Comparison of ENCODE assay signal across 13 cellular contexts in genomic region chr1:171160181-171160580, GRCh38. TPM values are rescaled to one million over a fixed set of nuclear protein-coding genes. Genes with fewer than 3 reads are reported as not detected.
A peak's percentile ranks its signal among the peaks of the same experiment; 100 is the strongest.
DNase-seq lines count a peak whose midpoint lies in the region; ATAC-seq, FAIRE-seq and TF ChIP-seq lines count a peak whose summit lies in the region.
"Had no signal": no experiment of that assay in that cellular context is flagged by ENCODE, and none has a peak within 500 bp of the region (broad histone marks: within the 10 kb centered on the region; RNA-seq: fewer than 3 reads in every experiment).

No MANE protein-coding gene starts in this region.

- H4K20me1 ChIP-seq in GM12878 (ENCODE audit: control insufficient read depth, insufficient read depth), result no peaks in the 10 kb centered on the region

- no peak overlapping the region for H3K4me2 ChIP-seq in GM12878 (ENCODE audit: control insufficient read depth, insufficient read depth)

- no peak overlapping the region for H2AFZ ChIP-seq in GM12878 (ENCODE audit: control insufficient read depth, low read depth, low read length)

- H3K9me3 ChIP-seq in GM12878 (replicated peaks; ENCODE audit: control insufficient read depth, insufficient read depth, low read length), result no peaks in the 10 kb centered on the region
- no peaks in the 10 kb centered on the region for H3K9me3 ChIP-seq in right lobe of liver

- no peak for TF ChIP-seq RAD21 in GM12878 (IDR thresholded peaks at IDR 0.05; ENCODE audit: insufficient read depth, low read depth, low read length)

- RAD21 ChIA-PET in GM12878 (lab: Charles Lee; ENCODE audit: unreplicated experiment), result no interaction called here

- 5% methylated on average over 2 of the region's 2 CpGs for WGBS in GM12878 (ENCODE audit: insufficient coverage, insufficient replicate concordance, low lambda C conversion rate, missing lambda C conversion rate)
- WGBS in right lobe of liver (ENCODE audit: insufficient coverage, low coverage, low lambda C conversion rate, missing lambda C conversion rate), result 12% methylated on average over 2 of the region's 2 CpGs

- no peak for FAIRE-seq in GM12878 (lab: Jason Lieb, UNC)

- no peak for TF ChIP-seq CTCF in GM12878 (IDR thresholded peaks at IDR 0.05 in 2 of 3, conservative IDR thresholded peaks at IDR 0.05 in 1 of 3; ENCODE audit: control insufficient read depth in 2 of 3, extremely low read depth in 1 of 3, insufficient read depth in 1 of 3, low read depth in 3 of 3, low read length in 3 of 3)
- no peak for TF ChIP-seq CTCF in right lobe of liver (IDR thresholded peaks at IDR 0.05)

- ATAC-seq in GM21423 (IDR thresholded peaks at IDR 0.05; ENCODE audit: unreplicated experiment), result peak; percentile 74
- ATAC-seq in GM12878, result no peak
- peak; percentile 67 to 75 (median 72) for ATAC-seq in right lobe of liver
- ATAC-seq in GM21447 (IDR thresholded peaks at IDR 0.05; ENCODE audit: unreplicated experiment), result no peak
- ATAC-seq in HG02588 (IDR thresholded peaks at IDR 0.05; ENCODE audit: unreplicated experiment), result no peak
- ATAC-seq: Panc1 had no signal

- H3K79me2 ChIP-seq in GM12878 (ENCODE audit: control insufficient read depth, insufficient read depth, low read length), result no peaks in the 10 kb centered on the region

- TF ChIP-seq POLR2A in GM12878 (IDR thresholded peaks at IDR 0.05; ENCODE audit: low read depth, low read length) (no peak), right lobe of liver (IDR thresholded peaks at IDR 0.05) (no peak)

- intact Hi-C loops in GM12878 (cut with micrococcal nuclease; ENCODE audit: unreplicated experiment) (no loop called here), right lobe of liver (cut with DNase I) (no loop called here)

- SMC1A ChIA-PET in GM12878 (lab: Charles Lee; ENCODE audit: uncharacterized antibody, unreplicated experiment), result no interaction called here

- H3K9ac ChIP-seq in GM12878 (ENCODE audit: control insufficient read depth, insufficient read depth, low read length), result no peak overlapping the region

- no peak for TF ChIP-seq EP300 in GM12878 (IDR thresholded peaks at IDR 0.05; ENCODE audit: borderline replicate concordance in 1 of 2, control insufficient read depth in 1 of 2, low read depth in 2 of 2, low read length in 2 of 2)

- H3K36me3 ChIP-seq in GM12878 (ENCODE audit: control insufficient read depth in 2 of 2, insufficient read depth in 2 of 2, low read length in 1 of 2) (no peaks in the 10 kb centered on the region), right lobe of liver (no peaks in the 10 kb centered on the region)

- no TSS peak for BruUV-seq in GM12878 (replicated peaks; lab: Mats Ljungman, UMichigan)

- H3K27ac ChIP-seq in GM12878 (ENCODE audit: control insufficient read depth, insufficient read depth) (no peak overlapping the region), right lobe of liver (peak overlapping the region; percentile 77 to 88 (median 84))

- in situ Hi-C loops in GM12878 (cut with MboI), result no loop called here

- H3K27me3 ChIP-seq in GM12878 (replicated peaks in 1 of 2; ENCODE audit: control insufficient read depth in 2 of 2, insufficient read depth in 2 of 2, low read length in 1 of 2) (no peaks in the 10 kb centered on the region), right lobe of liver (no peaks in the 10 kb centered on the region)

- H3K4me3 ChIP-seq in GM12878 (no peak overlapping the region), right lobe of liver (no peak overlapping the region)
- H3K4me3 ChIP-seq: lung had no signal

- POLR2A ChIA-PET in GM12878 (lab: Charles Lee), result no interaction called here

- H3K4me1 ChIP-seq in GM12878 (ENCODE audit: control insufficient read depth, insufficient read depth, low read length) (no peaks in the 10 kb centered on the region), right lobe of liver (peaks cover 0 to 25% (median 9%) of the 10 kb centered on the region in 4 donors)

- CTCF ChIA-PET in GM12878 (lab: Yijun Ruan, JAX), result no interaction called here

- DNase-seq in COLO829 (ENCODE audit: low spot score), result peak; percentile 32
- peak; percentile 4 for DNase-seq in GM12878 (ENCODE audit: low read depth, low spot score)
- DNase-seq in right lobe of liver, result no peak
- DNase-seq in NCI-H748 (lab: John Stamatoyannopoulos, UW; ENCODE audit: unreplicated experiment), result no peak
- no peak for DNase-seq in OCI-M2 (lab: John Stamatoyannopoulos, UW; ENCODE audit: unreplicated experiment)
- DNase-seq: activated CD4-positive, alpha-beta memory T cell treated with anti-CD3 and anti-CD28 coated beads for 36 hours; NCI-H345 had no signal

TF ChIP-seq in GM12878, 131 proteins besides CTCF, POLR2A, EP300 and RAD21:
- TF ChIP-seq EGR1 (IDR thresholded peaks at IDR 0.05; ENCODE audit: borderline replicate concordance in 1 of 2, low read depth in 2 of 2, low read length in 2 of 2) (no peak), CUX1 (IDR thresholded peaks at IDR 0.05; ENCODE audit: insufficient replicate concordance, low read depth, low read length) (no peak)

RNA-seq across cellular contexts. Expression of gene FMO2, which starts 24.9 kb away (rescaled TPM):
- not detected in 2 replicates for total RNA-seq in GM12878 (2013; cell fraction: nucleolus; rRNA removed)
- total RNA-seq in GM12878 (2014; rRNA removed) (not detected in 2 replicates), GM12878 (2014; rRNA removed; fragmentation: Illumina TruSeq; extraction: Trizol) (not detected in 2 replicates), GM12878 (2021) (not detected in 2 replicates), right lobe of liver (1 to 10 TPM; 1.0 to 6.8 (median 3.9) TPM)
- polyA plus RNA-seq in GM12878 (2011; ENCODE audit: low read depth), result not detected
- polyA plus RNA-seq in GM12878 (2011; rRNA removed) (not detected in 2 replicates), GM12878 (2014; fragmentation: Illumina TruSeq; extraction: Trizol) (not detected in 2 replicates), GM12878 (2014; fragmentation: Nextera tagmentation; extraction: Ambion mirVana) (not detected), GM12878 (2014; rRNA removed) (not detected in 2 replicates), GM12878 (2016; fragmentation: Nextera tagmentation; extraction: Ambion mirVana) (not detected)
- polyA plus RNA-seq in GM12878 (2011; cell fraction: cytosol; rRNA removed), result not detected in 2 replicates
- polyA plus RNA-seq in GM12878 (2011; cell fraction: nucleus; rRNA removed), result not detected in 2 replicates
- not detected in 2 replicates for polyA plus RNA-seq in GM12878 (2012)
- not detected in 2 replicates for polyA minus RNA-seq in GM12878 (2011; rRNA and poly(A)+ RNA removed)
- not detected in 2 replicates for polyA minus RNA-seq in GM12878 (2011; cell fraction: cytosol; rRNA and poly(A)+ RNA removed)
- not detected in 2 replicates for polyA minus RNA-seq in GM12878 (2011; cell fraction: nucleus; rRNA and poly(A)+ RNA removed)
- total RNA-seq: activated CD4-positive, alpha-beta memory T cell treated with anti-CD3 and anti-CD28 coated beads for 36 hours; H4 had no signal

Comparison
In these comparisons a context has a peak if more than half of its experiments do, and no peak if none do; other contexts are left out.
1. DNase-seq: peak in COLO829 (single experiment) and GM12878 (single experiment); none in right lobe of liver (0 of 3), NCI-H748 (single experiment) and OCI-M2 (single experiment).
2. ATAC-seq: peak in GM21423 (single experiment) and right lobe of liver (4 of 4); none in GM12878 (single experiment), GM21447 (single experiment) and HG02588 (single experiment).